ENCODE assay signal across 12 cellular contexts in the genomic region with DNA sequence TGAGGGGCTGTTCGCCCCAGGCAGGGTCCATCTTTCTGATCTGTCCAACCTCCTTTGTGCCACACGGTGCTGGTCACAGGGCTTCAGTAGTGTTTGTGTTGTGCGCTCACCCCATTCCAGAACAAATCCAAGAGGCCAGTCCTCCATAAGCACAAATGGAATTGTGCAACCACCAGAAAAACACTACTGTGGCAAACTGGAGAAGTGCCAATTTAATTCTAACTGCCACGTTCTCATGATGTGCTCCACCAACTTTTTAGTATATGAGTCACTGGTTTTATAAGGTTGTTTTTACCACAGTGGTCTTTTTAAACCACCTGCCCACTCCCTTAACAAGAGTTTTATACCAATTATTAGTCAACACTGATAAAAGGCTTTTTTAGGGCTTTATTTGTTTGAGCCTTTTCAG.
A peak's percentile ranks its signal among the peaks of the same experiment; 100 is the strongest.
DNase-seq lines count a peak whose midpoint lies in the region; ATAC-seq and TF ChIP-seq lines count a peak whose summit lies in the region.
"Had no signal": no experiment of that assay in that cellular context is flagged by ENCODE, and none has a peak within 500 bp of the region (broad histone marks: within the 10 kb centered on the region; RNA-seq: fewer than 3 reads in every experiment).

No MANE protein-coding gene starts in this region.

- H3K4me3 ChIP-seq in AG09309 (ENCODE audit: control insufficient read depth, low read depth, low read length), result no peak overlapping the region
- no peak overlapping the region for H3K4me3 ChIP-seq in SK-N-MC
- no peak overlapping the region for H3K4me3 ChIP-seq in right cardiac atrium (ENCODE audit: low read length)
- no peak overlapping the region for H3K4me3 ChIP-seq in Karpas-422 (ENCODE audit: low read length)
- H3K4me3 ChIP-seq: heart left ventricle, SJSA1 had no signal

- no peaks in the 10 kb centered on the region for H3K9me3 ChIP-seq in SK-N-MC (ENCODE audit: low read depth, low read length)
- no peaks in the 10 kb centered on the region for H3K9me3 ChIP-seq in right cardiac atrium (ENCODE audit: control insufficient read depth, low read length)
- no peaks in the 10 kb centered on the region for H3K9me3 ChIP-seq in Karpas-422 (ENCODE audit: low read length)
- H3K9me3 ChIP-seq: heart left ventricle, SJSA1 had no signal

- H3K9me3 Mint-ChIP-seq in HFFc6, result no peaks in the 10 kb centered on the region

- H3K4me1 ChIP-seq in right cardiac atrium (ENCODE audit: control insufficient read depth, insufficient read depth, low read length), result no peaks in the 10 kb centered on the region
- no peaks in the 10 kb centered on the region for H3K4me1 ChIP-seq in Karpas-422 (ENCODE audit: low read length)
- H3K4me1 ChIP-seq: heart left ventricle had no signal

- H3K4me3 Mint-ChIP-seq in HFFc6, result peak overlapping the region; percentile 40
- H3K4me3 Mint-ChIP-seq: activated T-helper 17 cell treated with anti-CD3 and anti-CD28 coated beads, Interleukin-2, amount 50 U/mL, for 72 hours had no signal

- peak overlapping the region; percentile 94 for H3K27ac Mint-ChIP-seq in HFFc6
- H3K27ac Mint-ChIP-seq: activated T-helper 17 cell treated with anti-CD3 and anti-CD28 coated beads, Interleukin-2, amount 50 U/mL, for 72 hours had no signal

- H3K9ac ChIP-seq in SK-N-MC (ENCODE audit: insufficient read length), result peak overlapping the region; percentile 35
- H3K9ac ChIP-seq in Karpas-422 (ENCODE audit: low read length), result no peak overlapping the region

- H4K20me1 ChIP-seq in Karpas-422 (ENCODE audit: insufficient read depth, low read depth, low read length), result no peaks in the 10 kb centered on the region

- peak; percentile 96 for DNase-seq in AG09309 (ENCODE audit: low read depth)
- peak; percentile 80 for DNase-seq in HFFc6
- no peak for DNase-seq in SK-N-MC (ENCODE audit: low read depth, low spot score)
- DNase-seq in right cardiac atrium, result no peak
- no peak for DNase-seq in KG1 (lab: John Stamatoyannopoulos, UW)
- no peak for DNase-seq in stimulated activated CD4-positive, alpha-beta T cell treated with anti-CD3 and anti-CD28 coated beads, Interleukin-2, amount 100 ng/mL, for 48 hours
- no peak for DNase-seq in Karpas-422
- DNase-seq: heart left ventricle had no signal

- H3K9me2 ChIP-seq in Karpas-422 (replicated peaks; ENCODE audit: insufficient read depth, low read length), result no peaks in the 10 kb centered on the region

- peaks cover 45% of the 10 kb centered on the region for H3K4me1 Mint-ChIP-seq in HFFc6 (ENCODE audit: low read depth)
- H3K4me1 Mint-ChIP-seq: activated T-helper 17 cell treated with anti-CD3 and anti-CD28 coated beads, Interleukin-2, amount 50 U/mL, for 72 hours had no signal

- H3K27ac ChIP-seq in SK-N-MC, result peak overlapping the region; percentile 32; the same call in 1 of the 2 replicates
- no peak overlapping the region for H3K27ac ChIP-seq in right cardiac atrium (ENCODE audit: low read length)
- no peak overlapping the region for H3K27ac ChIP-seq in Karpas-422 (ENCODE audit: low read length)
- H3K27ac ChIP-seq: HL-60, SJSA1 had no signal

- H3K4me2 ChIP-seq in Karpas-422 (ENCODE audit: low read depth, low read length, poor library complexity, severe bottlenecking), result no peak overlapping the region

- ATAC-seq in right cardiac atrium, result peak; percentile 19 to 42
- no peak for ATAC-seq in GM19023 (IDR thresholded peaks at IDR 0.05; ENCODE audit: unreplicated experiment)
- ATAC-seq: activated T-helper 17 cell treated with anti-CD3 and anti-CD28 coated beads, Interleukin-2, amount 50 U/mL, for 72 hours had no signal

- H3K27me3 ChIP-seq in right cardiac atrium (ENCODE audit: control insufficient read depth, insufficient read depth) (no peaks in the 10 kb centered on the region), Karpas-422 (ENCODE audit: low read length) (no peaks in the 10 kb centered on the region)
- H3K27me3 ChIP-seq: heart left ventricle, SJSA1 had no signal

- intact Hi-C loops in right cardiac atrium (cut with DNase I), result no loop called here

- H3K36me3 Mint-ChIP-seq in HFFc6 (ENCODE audit: low read depth), result peaks cover 64% of the 10 kb centered on the region

- TF ChIP-seq CTCF in AG09309 (IDR thresholded peaks at IDR 0.05; ENCODE audit: control insufficient read depth, insufficient read depth, low read depth, low read length, missing control alignments), result no peak
- no peak for TF ChIP-seq CTCF in HFFc6 (IDR thresholded peaks at IDR 0.05)

- H3K79me2 ChIP-seq in Karpas-422 (ENCODE audit: low read length), result no peaks in the 10 kb centered on the region

- H3K36me3 ChIP-seq in SK-N-MC (ENCODE audit: insufficient read depth, low read length) (no peaks in the 10 kb centered on the region), Karpas-422 (ENCODE audit: insufficient read depth, low read length) (no peaks in the 10 kb centered on the region)

- 79% methylated on average over 4 of the region's 4 CpGs for WGBS in right cardiac atrium

- no peak overlapping the region for H2AFZ ChIP-seq in Karpas-422 (ENCODE audit: low read length)

- H3K27me3 Mint-ChIP-seq in HFFc6 (ENCODE audit: insufficient read depth), result peaks cover 2% of the 10 kb centered on the region
- H3K27me3 Mint-ChIP-seq: activated T-helper 17 cell treated with anti-CD3 and anti-CD28 coated beads, Interleukin-2, amount 50 U/mL, for 72 hours had no signal

Comparison
In these comparisons a context has a peak if more than half of its experiments do, and no peak if none do; other contexts are left out.
1. DNase-seq: peak in AG09309 (single experiment) and HFFc6 (single experiment); none in SK-N-MC (single experiment), right cardiac atrium (0 of 3), KG1 (single experiment), stimulated activated CD4-positive, alpha-beta T cell treated with anti-CD3 and anti-CD28 coated beads, Interleukin-2, amount 100 ng/mL, for 48 hours (0 of 2) and Karpas-422 (single experiment).